9 cellular contexts compared by ENCODE assay signal in the genomic region with DNA sequence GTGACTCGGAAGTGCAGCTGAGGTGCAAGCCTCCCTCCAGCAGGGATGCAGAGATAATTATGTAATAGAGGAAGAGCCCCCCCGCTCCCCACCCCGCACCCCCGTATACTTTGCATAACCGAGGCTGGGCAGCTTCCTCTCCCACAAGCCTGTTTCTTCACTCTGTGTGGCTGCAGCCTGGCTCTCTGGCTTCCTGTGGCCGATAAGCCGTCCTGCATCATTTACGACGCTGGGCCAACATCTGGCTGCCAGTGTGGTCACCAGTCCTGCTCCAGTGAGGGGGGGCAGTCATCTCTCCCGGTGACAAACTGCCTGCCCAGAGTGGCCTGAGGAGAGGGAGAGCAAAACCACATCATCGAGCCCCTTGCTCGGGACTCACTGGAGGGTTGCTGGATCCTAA. TPM values are rescaled to one million over a fixed set of nuclear protein-coding genes. Genes with fewer than 3 reads are reported as not detected.
DNase-seq lines count a peak whose midpoint lies in the region; ATAC-seq and TF ChIP-seq lines count a peak whose summit lies in the region.
"Had no signal": no experiment of that assay in that cellular context is flagged by ENCODE, and none has a peak within 500 bp of the region (broad histone marks: within the 10 kb centered on the region; RNA-seq: fewer than 3 reads in every experiment).

No MANE protein-coding gene starts in this region.

- H3K4me1 ChIP-seq in CD4-positive, CD25-positive, alpha-beta regulatory T cell (ENCODE audit: control insufficient read depth, insufficient read depth, low read length, poor library complexity, severe bottlenecking) = peaks cover 34% of the 10 kb centered on the region
- H3K4me1 ChIP-seq in muscle layer of colon (ENCODE audit: insufficient read depth, low read length) = peaks cover 44% of the 10 kb centered on the region

- H3K27ac ChIP-seq in CD4-positive, CD25-positive, alpha-beta regulatory T cell (ENCODE audit: insufficient read depth, low read length, poor library complexity, severe bottlenecking) = no peak overlapping the region
- peak overlapping the region; percentile 57 for H3K27ac ChIP-seq in muscle layer of colon (ENCODE audit: low read depth, low read length)

- peak in 1 of 3 donors; percentile 43 for DNase-seq in CD4-positive, CD25-positive, alpha-beta regulatory T cell
- peak; percentile 32 for DNase-seq in activated B cell treated with CpG ODN at 0.5 μM for 24 hours
- DNase-seq in GOT3 (lab: John Stamatoyannopoulos, UW) = no peak
- no peak for DNase-seq in RKO (ENCODE audit: low spot score)
- DNase-seq in MG63 = no peak

- H3K36me3 Mint-ChIP-seq in CD4-positive, CD25-positive, alpha-beta regulatory T cell = no peaks in the 10 kb centered on the region
- no peaks in the 10 kb centered on the region for H3K36me3 Mint-ChIP-seq in activated B cell treated with CpG ODN at 0.5 μM for 24 hours (ENCODE audit: low read depth)

- H3K36me3 ChIP-seq in CD4-positive, CD25-positive, alpha-beta regulatory T cell (ENCODE audit: control insufficient read depth, insufficient read depth, low read length) = no peaks in the 10 kb centered on the region
- H3K36me3 ChIP-seq in muscle layer of colon (ENCODE audit: insufficient read depth, low read length) = no peaks in the 10 kb centered on the region
- H3K36me3 ChIP-seq in MG63 = no peaks in the 10 kb centered on the region

- POLR2A ChIA-PET in activated B cell treated with CpG ODN at 0.5 μM for 24 hours (lab: Charles Lee) = interaction anchor here (0.8 to 1.9 kb wide), 9 partner anchors 17 to 61 kb away, joined by 4 to 14 read pairs (median 7); partner anchors contain the start of gene RBM38

- H3K9me3 Mint-ChIP-seq in CD4-positive, CD25-positive, alpha-beta regulatory T cell = peaks cover 0 to 1% (median 0%) of the 10 kb centered on the region in 7 donors
- H3K9me3 Mint-ChIP-seq in activated B cell treated with CpG ODN at 0.5 μM for 24 hours = no peaks in the 10 kb centered on the region

- peaks cover 1% of the 10 kb centered on the region for H3K27me3 Mint-ChIP-seq in CD4-positive, CD25-positive, alpha-beta regulatory T cell
- H3K27me3 Mint-ChIP-seq in activated B cell treated with CpG ODN at 0.5 μM for 24 hours = no peaks in the 10 kb centered on the region

- TF ChIP-seq CTCF in activated B cell treated with CpG ODN at 0.5 μM for 24 hours (IDR thresholded peaks at IDR 0.05) = no peak

- H3K4me1 Mint-ChIP-seq in CD4-positive, CD25-positive, alpha-beta regulatory T cell = peaks cover 11 to 42% (median 17%) of the 10 kb centered on the region in 4 donors
- peaks cover 65% of the 10 kb centered on the region for H3K4me1 Mint-ChIP-seq in activated B cell treated with CpG ODN at 0.5 μM for 24 hours

- no peak overlapping the region for H3K4me3 ChIP-seq in CD4-positive, CD25-positive, alpha-beta regulatory T cell (ENCODE audit: low read depth, low read length)
- H3K4me3 ChIP-seq in muscle layer of colon (ENCODE audit: low read depth in 1 of 2, low read length in 2 of 2) (no peak overlapping the region), MG63 (no peak overlapping the region)

- H3K9me3 ChIP-seq in CD4-positive, CD25-positive, alpha-beta regulatory T cell (ENCODE audit: control insufficient read depth in 2 of 2, low read length in 2 of 2) = no peaks in the 10 kb centered on the region
- H3K9me3 ChIP-seq in muscle layer of colon (ENCODE audit: low read length) (no peaks in the 10 kb centered on the region), MG63 (peaks cover 4% of the 10 kb centered on the region; the same call in 1 of the 2 replicates)

- no peak overlapping the region for H3K9ac ChIP-seq in muscle layer of colon (ENCODE audit: low read length)

- H3K27me3 ChIP-seq in CD4-positive, CD25-positive, alpha-beta regulatory T cell (ENCODE audit: control insufficient read depth, insufficient read depth, low read length) = no peaks in the 10 kb centered on the region
- H3K27me3 ChIP-seq in muscle layer of colon (ENCODE audit: control insufficient read depth in 1 of 2, insufficient read depth in 2 of 2, low read length in 2 of 2) = no peaks in the 10 kb centered on the region
- peaks cover 5% of the 10 kb centered on the region; the same call in 1 of the 2 replicates for H3K27me3 ChIP-seq in MG63

- CTCF ChIA-PET in activated B cell treated with CpG ODN at 0.5 μM for 24 hours (lab: Charles Lee) = interaction anchor here (0.7 kb wide), 1 partner anchor 45 kb away, joined by 5 read pairs; no protein-coding TSS in a partner anchor

- ATAC-seq in CD4-positive, CD25-positive, alpha-beta regulatory T cell (ENCODE audit: low read depth in 2 of 2) = peak; percentile 57 to 59
- ATAC-seq in GM19438 (IDR thresholded peaks at IDR 0.05; ENCODE audit: low read depth, unreplicated experiment) (peak; percentile 82), HG03432 (IDR thresholded peaks at IDR 0.05; ENCODE audit: unreplicated experiment) (peak; percentile 86), activated B cell treated with CpG ODN at 0.5 μM for 24 hours (ENCODE audit: low read depth) (peak; percentile 78)

- intact Hi-C loops in activated B cell treated with CpG ODN at 0.5 μM for 24 hours (cut with micrococcal nuclease) = loop anchor here (1.0 kb wide), 4 partner anchors 17 to 49 kb away; no protein-coding TSS in a partner anchor

- peak overlapping the region in 3 of 4 donors; percentile 38 to 83 (median 75) for H3K4me3 Mint-ChIP-seq in CD4-positive, CD25-positive, alpha-beta regulatory T cell
- peak overlapping the region; percentile 69 for H3K4me3 Mint-ChIP-seq in activated B cell treated with CpG ODN at 0.5 μM for 24 hours
- H3K4me3 Mint-ChIP-seq: nephron had no signal

- peak overlapping the region in 2 of 3 donors; percentile 66 to 89 for H3K27ac Mint-ChIP-seq in CD4-positive, CD25-positive, alpha-beta regulatory T cell
- H3K27ac Mint-ChIP-seq in activated B cell treated with CpG ODN at 0.5 μM for 24 hours = peak overlapping the region; percentile 63

RNA-seq across cellular contexts. Expression of gene RBM38, which starts 59.2 kb away (rescaled TPM):
- 322 TPM for total RNA-seq in CD4-positive, CD25-positive, alpha-beta regulatory T cell
- 100 to 1,000 TPM in 2 of 4 donors, 10 to 100 TPM in 2; 71.9 to 163 (median 102) TPM for polyA plus RNA-seq in CD4-positive, CD25-positive, alpha-beta regulatory T cell
- total RNA-seq in activated B cell treated with CpG ODN at 0.5 μM for 24 hours = 69.6 and 70.7 TPM in 2 replicates
- 50.0 and 51.2 TPM in 2 replicates for total RNA-seq in MG63 (2014; rRNA removed; shearing (Covaris generic); ENCODE audit: low replicate concordance)
